14 cellular contexts compared by ENCODE assay signal in the genomic region with DNA sequence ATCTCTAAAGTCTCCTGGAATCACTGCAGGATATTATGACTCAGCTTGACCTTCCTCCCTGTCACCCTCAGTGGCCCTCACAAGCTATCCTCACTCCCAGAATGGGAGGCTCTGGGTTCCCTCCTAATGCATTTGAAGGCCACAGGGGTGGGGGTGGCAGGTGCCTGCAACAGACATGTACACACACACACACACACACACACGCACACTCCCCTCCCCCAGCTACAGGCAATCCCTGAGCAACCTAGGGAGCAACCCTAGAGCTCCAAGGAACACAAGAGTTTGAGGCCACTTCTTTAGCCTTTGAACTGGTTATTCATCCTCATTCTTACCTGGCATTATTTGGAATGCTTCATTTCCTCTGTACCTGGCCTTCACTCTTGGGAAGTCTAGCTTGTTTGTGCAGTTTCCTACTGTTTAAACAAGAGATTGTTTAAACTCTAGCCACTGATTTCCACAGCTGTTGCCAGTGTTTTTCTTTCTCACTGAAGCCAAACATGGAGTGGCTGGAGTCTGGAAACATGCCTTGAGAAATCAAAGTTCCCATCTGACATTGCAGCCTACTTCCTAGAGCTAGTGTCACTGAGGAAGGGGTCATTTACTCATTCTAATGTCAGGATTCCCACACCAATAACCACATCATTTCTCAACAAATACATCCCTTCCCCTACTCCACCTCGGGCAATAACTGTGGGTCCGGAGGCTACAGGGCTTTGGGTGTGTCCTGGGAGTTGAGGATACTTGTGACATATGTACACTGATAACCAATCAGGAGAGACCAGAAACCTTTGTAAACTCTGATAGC. TPM values are rescaled to one million over a fixed set of nuclear protein-coding genes. Genes with fewer than 3 reads are reported as not detected.
A peak's percentile ranks its signal among the peaks of the same experiment; 100 is the strongest.
DNase-seq lines count a peak whose midpoint lies in the region; ATAC-seq and TF ChIP-seq lines count a peak whose summit lies in the region.
"Had no signal": no experiment of that assay in that cellular context is flagged by ENCODE, and none has a peak within 500 bp of the region (broad histone marks: within the 10 kb centered on the region; RNA-seq: fewer than 3 reads in every experiment).

No MANE protein-coding gene starts in this region.

- peak overlapping the region; percentile 28; the same call in 1 of the 2 replicates for H3K4me2 ChIP-seq in PC-9

- H3K27ac ChIP-seq in PC-9 (peak overlapping the region; percentile 83), rectal smooth muscle tissue (ENCODE audit: low read depth, low read length) (peak overlapping the region; percentile 44)
- H3K27ac ChIP-seq: brain microvascular endothelial cell, SJSA1 had no signal

- no peaks in the 10 kb centered on the region for H3K9me3 ChIP-seq in PC-9 (ENCODE audit: insufficient read depth, low read depth)
- H3K9me3 ChIP-seq: SJSA1 had no signal

- H3K4me3 ChIP-seq in PC-9 (no peak overlapping the region), fibroblast of mammary gland (ENCODE audit: control insufficient read depth, low read depth, low read length) (no peak overlapping the region), rectal smooth muscle tissue (ENCODE audit: low read length) (no peak overlapping the region)
- H3K4me3 ChIP-seq: SJSA1 had no signal

- no peaks in the 10 kb centered on the region for H3K9me2 ChIP-seq in PC-9 (ENCODE audit: insufficient read depth)

- no peak overlapping the region for H3K27ac Mint-ChIP-seq in T-cell
- H3K27ac Mint-ChIP-seq: naive thymus-derived CD8-positive, alpha-beta T cell had no signal

- H3K36me3 ChIP-seq in PC-9 (ENCODE audit: low read depth) (no peaks in the 10 kb centered on the region), rectal smooth muscle tissue (ENCODE audit: control insufficient read depth, insufficient read depth, low read length) (no peaks in the 10 kb centered on the region)
- H3K36me3 ChIP-seq: brain microvascular endothelial cell, SJSA1 had no signal

- no peak overlapping the region for H3K9ac ChIP-seq in rectal smooth muscle tissue (ENCODE audit: low read length)

- ATAC-seq in T-cell (replicated peaks in 1 of 4) (no peak), HG03095 (IDR thresholded peaks at IDR 0.05; ENCODE audit: unreplicated experiment) (no peak)
- ATAC-seq: naive thymus-derived CD8-positive, alpha-beta T cell had no signal

- no peak overlapping the region for H3K4me3 Mint-ChIP-seq in T-cell
- H3K4me3 Mint-ChIP-seq: naive thymus-derived CD8-positive, alpha-beta T cell had no signal

- BruUV-seq in PC-9 (replicated peaks; lab: Mats Ljungman, UMichigan): no TSS peak

- intact Hi-C loops in PC-9 (cut with micrococcal nuclease; ENCODE audit: unreplicated experiment): no loop called here

- no peaks in the 10 kb centered on the region for H3K4me1 Mint-ChIP-seq in T-cell
- H3K4me1 Mint-ChIP-seq: naive thymus-derived CD8-positive, alpha-beta T cell had no signal

- H3K27me3 Mint-ChIP-seq in T-cell: peaks cover 0 to 18% of the 10 kb centered on the region in 2 donors

- H3K9me3 Mint-ChIP-seq in T-cell: no peaks in the 10 kb centered on the region
- H3K9me3 Mint-ChIP-seq: naive thymus-derived CD8-positive, alpha-beta T cell had no signal

- TF ChIP-seq CTCF in PC-9 (conservative IDR thresholded peaks at IDR 0.05) (no peak), fibroblast of mammary gland (conservative IDR thresholded peaks at IDR 0.05; ENCODE audit: control insufficient read depth, insufficient read depth, low read depth, low read length) (no peak)

- no peaks in the 10 kb centered on the region; the same call in 1 of the 2 replicates for H3F3A ChIP-seq in PC-9 (ENCODE audit: insufficient read depth, low read depth)

- H3K27me3 ChIP-seq in PC-9 (ENCODE audit: insufficient read depth, low read depth) (no peaks in the 10 kb centered on the region), rectal smooth muscle tissue (ENCODE audit: control insufficient read depth, insufficient read depth, low read length) (no peaks in the 10 kb centered on the region)
- H3K27me3 ChIP-seq: brain microvascular endothelial cell, SJSA1 had no signal

- no peaks in the 10 kb centered on the region for H3K79me2 ChIP-seq in PC-9 (ENCODE audit: low read depth)

- CTCF ChIA-PET in PC-9 (lab: Charles Lee) (interaction anchor here (0.6 kb wide), 1 partner anchor 264 kb away, joined by 5 read pairs; no protein-coding TSS in a partner anchor), T-cell (lab: Charles Lee) (no interaction called here)

- DNase-seq in DMS53 treated with DMSO at 0.1 percent for 48 hours (lab: John Stamatoyannopoulos, UW; ENCODE audit: unreplicated experiment) (peak; percentile 80), PC-9 (peak in 1 of 2 experiments; percentile 81), fibroblast of mammary gland (ENCODE audit: low read depth) (peak; percentile 6), T-cell (no peak), NCI-H526 (lab: John Stamatoyannopoulos, UW) (no peak), activated gamma-delta T cell (lab: John Stamatoyannopoulos, UW) (no peak)
- DNase-seq: activated T-cell treated with anti-CD3 and anti-CD28 coated beads, Interleukin-2, amount 50 U/mL, for 1 hour; brain microvascular endothelial cell; C1 segment of cervical spinal cord; naive thymus-derived CD8-positive, alpha-beta T cell; NCI-H446 treated with DMSO at 0.1 percent for 48 hours had no signal

- POLR2A ChIA-PET in PC-9 (lab: Charles Lee; ENCODE audit: unreplicated experiment) (no interaction called here), T-cell (lab: Charles Lee) (no interaction called here)

- H3K36me3 Mint-ChIP-seq in T-cell: no peaks in the 10 kb centered on the region
- H3K36me3 Mint-ChIP-seq: naive thymus-derived CD8-positive, alpha-beta T cell had no signal

- H3K4me1 ChIP-seq in PC-9 (replicated peaks; ENCODE audit: insufficient read depth): peaks cover 23% of the 10 kb centered on the region
- H3K4me1 ChIP-seq in rectal smooth muscle tissue (ENCODE audit: control insufficient read depth, insufficient read depth, low read length): no peaks in the 10 kb centered on the region

- no peaks in the 10 kb centered on the region for H4K20me1 ChIP-seq in PC-9 (ENCODE audit: insufficient read depth)

- H2AFZ ChIP-seq in PC-9: no peak overlapping the region

RNA-seq across cellular contexts. Expression of a gene that starts 37.7 kb away (rescaled TPM):
- 5.0 and 7.4 TPM in 2 replicates for total RNA-seq in PC-9 (2021)
- total RNA-seq in T-cell: under 1 TPM in 4 of 5 donors, not detected in 1; 0.08 to 0.55 (median 0.37) TPM

Comparison
In these comparisons a context has a peak if more than half of its experiments do, and no peak if none do; other contexts are left out.
1. DNase-seq: peak in DMS53 treated with DMSO at 0.1 percent for 48 hours (single experiment) and fibroblast of mammary gland (single experiment); none in T-cell (0 of 34), NCI-H526 (0 of 2) and activated gamma-delta T cell (single experiment).